9 cellular contexts compared by ENCODE assay signal in genomic region chr15:91855684-91856553, GRCh38. TPM values are rescaled to one million over a fixed set of nuclear protein-coding genes. Genes with fewer than 3 reads are reported as not detected.
A peak's percentile ranks its signal among the peaks of the same experiment; 100 is the strongest.
DNase-seq lines count a peak whose midpoint lies in the region; ATAC-seq, FAIRE-seq and TF ChIP-seq lines count a peak whose summit lies in the region.
"Had no signal": no experiment of that assay in that cellular context is flagged by ENCODE, and none has a peak within 500 bp of the region (broad histone marks: within the 10 kb centered on the region; RNA-seq: fewer than 3 reads in every experiment).

No MANE protein-coding gene starts in this region.

- POLR2A ChIA-PET in GM12878 (lab: Charles Lee): no interaction called here

- intact Hi-C loops in GM12878 (cut with micrococcal nuclease; ENCODE audit: unreplicated experiment): loop anchor here (2.0 to 5.0 kb wide), 3 partner anchors 86 to 554 kb away; no protein-coding TSS in a partner anchor
- intact Hi-C loops in tibial artery (cut with DNase I; ENCODE audit: low total_unique reads): no loop called here

- in situ Hi-C loops in GM12878 (cut with MboI): no loop called here

- TSS peak; percentile 53 for BruUV-seq in GM12878 (replicated peaks; lab: Mats Ljungman, UMichigan)

- no peak overlapping the region for H3K4me2 ChIP-seq in GM12878 (ENCODE audit: control insufficient read depth, insufficient read depth)

- no peak for FAIRE-seq in GM12878 (lab: Jason Lieb, UNC)

- peaks cover 16% of the 10 kb centered on the region for H3K4me1 ChIP-seq in BE2C
- peaks cover 10% of the 10 kb centered on the region for H3K4me1 ChIP-seq in GM12878 (ENCODE audit: control insufficient read depth, insufficient read depth, low read length)
- H3K4me1 ChIP-seq in mononuclear cell (ENCODE audit: insufficient read depth, low read length): peaks cover 84% of the 10 kb centered on the region
- H3K4me1 ChIP-seq in tibial artery: peaks cover 0 to 40% (median 22%) of the 10 kb centered on the region in 4 donors

- no peak overlapping the region for H2AFZ ChIP-seq in GM12878 (ENCODE audit: control insufficient read depth, low read depth, low read length)

- no peaks in the 10 kb centered on the region for H3K79me2 ChIP-seq in GM12878 (ENCODE audit: control insufficient read depth, insufficient read depth, low read length)

- no peaks in the 10 kb centered on the region for H3K9me3 ChIP-seq in BE2C
- no peaks in the 10 kb centered on the region; the same call in 2 of the 3 replicates for H3K9me3 ChIP-seq in GM12878 (replicated peaks; ENCODE audit: control insufficient read depth, insufficient read depth, low read length)
- H3K9me3 ChIP-seq in mononuclear cell (ENCODE audit: low read depth, low read length): no peaks in the 10 kb centered on the region
- no peaks in the 10 kb centered on the region for H3K9me3 ChIP-seq in tibial artery
- H3K9me3 ChIP-seq: HAP-1 had no signal

- no peaks in the 10 kb centered on the region for H4K20me1 ChIP-seq in GM12878 (ENCODE audit: control insufficient read depth, insufficient read depth)

- no peaks in the 10 kb centered on the region; the same call in 1 of the 2 replicates for H3K36me3 ChIP-seq in BE2C
- H3K36me3 ChIP-seq in GM12878 (ENCODE audit: control insufficient read depth in 2 of 2, insufficient read depth in 2 of 2, low read length in 1 of 2): no peaks in the 10 kb centered on the region
- H3K36me3 ChIP-seq in tibial artery: no peaks in the 10 kb centered on the region
- H3K36me3 ChIP-seq: HAP-1 had no signal

- SMC1A ChIA-PET in GM12878 (lab: Charles Lee; ENCODE audit: uncharacterized antibody, unreplicated experiment): no interaction called here

- TF ChIP-seq POLR2A in GM12878 (IDR thresholded peaks at IDR 0.05; ENCODE audit: low read depth, low read length): no peak

- H3K9ac ChIP-seq in GM12878 (ENCODE audit: control insufficient read depth, insufficient read depth, low read length): no peak overlapping the region

- 23% methylated on average over 15 of the region's 15 CpGs for WGBS in GM12878 (ENCODE audit: insufficient coverage, insufficient replicate concordance, low lambda C conversion rate, missing lambda C conversion rate)

- CTCF ChIA-PET in GM12878 (lab: Yijun Ruan, JAX): interaction anchor here (0.6 to 1.2 kb wide), 4 partner anchors 12 to 228 kb away, joined by 3 to 4 read pairs (median 3); no protein-coding TSS in a partner anchor

- peak; percentile 66 to 93; a peak in 3 of 4 replicates for TF ChIP-seq EP300 in GM12878 (IDR thresholded peaks at IDR 0.05; ENCODE audit: borderline replicate concordance in 1 of 2, control insufficient read depth in 1 of 2, low read depth in 2 of 2, low read length in 2 of 2)

- RAD21 ChIA-PET in GM12878 (lab: Charles Lee; ENCODE audit: unreplicated experiment): interaction anchor here (1.0 to 2.4 kb wide), 2 partner anchors 33 to 212 kb away, joined by 3 to 6 read pairs; no protein-coding TSS in a partner anchor

- DNase-seq in BE2C (peak; percentile 47), NCI-H2107 (lab: John Stamatoyannopoulos, UW) (peak; percentile 67), GM12878 (ENCODE audit: low read depth, low spot score) (peak; percentile 33), tibial artery (no peak)
- no peak for DNase-seq in activated CD8-positive, alpha-beta memory T cell treated with anti-CD3 and anti-CD28 coated beads for 24 hours

- H3K27me3 ChIP-seq in BE2C: no peaks in the 10 kb centered on the region
- H3K27me3 ChIP-seq in GM12878 (replicated peaks in 1 of 2; ENCODE audit: control insufficient read depth in 2 of 2, insufficient read depth in 2 of 2, low read length in 1 of 2): peaks cover 0 to 13% of the 10 kb centered on the region in 2 experiments; a peak in 2 of 4 replicates
- H3K27me3 ChIP-seq in mononuclear cell (ENCODE audit: insufficient read depth, low read length): no peaks in the 10 kb centered on the region
- no peaks in the 10 kb centered on the region for H3K27me3 ChIP-seq in tibial artery

- peak; percentile 29 for ATAC-seq in GM19372 (IDR thresholded peaks at IDR 0.05; ENCODE audit: low read depth, unreplicated experiment)
- peak; percentile 60 for ATAC-seq in GM12878
- ATAC-seq in GM21515 (IDR thresholded peaks at IDR 0.05; ENCODE audit: unreplicated experiment): no peak

- TF ChIP-seq RAD21 in GM12878 (IDR thresholded peaks at IDR 0.05; ENCODE audit: insufficient read depth, low read depth, low read length): no peak

- TF ChIP-seq CTCF in BE2C (IDR thresholded peaks at IDR 0.05; ENCODE audit: low read depth, low read length) (peak; percentile 51), GM12878 (IDR thresholded peaks at IDR 0.05 in 2 of 3, conservative IDR thresholded peaks at IDR 0.05 in 1 of 3; ENCODE audit: control insufficient read depth in 2 of 3, extremely low read depth in 1 of 3, insufficient read depth in 1 of 3, low read depth in 3 of 3, low read length in 3 of 3) (no peak), tibial artery (IDR thresholded peaks at IDR 0.05) (no peak)

- H3K27ac ChIP-seq in GM12878 (ENCODE audit: control insufficient read depth, insufficient read depth): no peak overlapping the region
- H3K27ac ChIP-seq in tibial artery: peak overlapping the region in 1 of 2 donors; percentile 16

- H3K4me3 ChIP-seq in BE2C (ENCODE audit: low read depth, low read length) (peak overlapping the region; percentile 60), GM12878 (no peak overlapping the region), mononuclear cell (ENCODE audit: low read length) (peak overlapping the region; percentile 64), tibial artery (no peak overlapping the region)
- H3K4me3 ChIP-seq: HAP-1 had no signal

TF ChIP-seq in GM12878, 131 proteins besides CTCF, POLR2A, EP300 and RAD21 (continues in another document):
- TF ChIP-seq MAX (IDR thresholded peaks at IDR 0.05; ENCODE audit: low read depth, low read length) (no peak), MYC (IDR thresholded peaks at IDR 0.05; ENCODE audit: insufficient read depth, insufficient read length, insufficient replicate concordance, low read length, severe bottlenecking) (no peak), SIN3A (IDR thresholded peaks at IDR 0.05; ENCODE audit: low read depth, low read length) (no peak), NR2C2 (IDR thresholded peaks at IDR 0.05; ENCODE audit: borderline replicate concordance, control insufficient read depth, insufficient read length, low read depth) (no peak), ZBED1 (IDR thresholded peaks at IDR 0.05; ENCODE audit: borderline replicate concordance) (no peak), ZNF207 (IDR thresholded peaks at IDR 0.05; ENCODE audit: borderline replicate concordance) (no peak), HDAC2 (IDR thresholded peaks at IDR 0.05) (no peak), MEF2A (IDR thresholded peaks at IDR 0.05; ENCODE audit: insufficient read depth, low read depth, low read length) (peak; percentile 70; the same call in 1 of the 2 replicates), STAT3 (IDR thresholded peaks at IDR 0.05; ENCODE audit: low read depth, low read length) (no peak)
- TF ChIP-seq, protein P1, sequence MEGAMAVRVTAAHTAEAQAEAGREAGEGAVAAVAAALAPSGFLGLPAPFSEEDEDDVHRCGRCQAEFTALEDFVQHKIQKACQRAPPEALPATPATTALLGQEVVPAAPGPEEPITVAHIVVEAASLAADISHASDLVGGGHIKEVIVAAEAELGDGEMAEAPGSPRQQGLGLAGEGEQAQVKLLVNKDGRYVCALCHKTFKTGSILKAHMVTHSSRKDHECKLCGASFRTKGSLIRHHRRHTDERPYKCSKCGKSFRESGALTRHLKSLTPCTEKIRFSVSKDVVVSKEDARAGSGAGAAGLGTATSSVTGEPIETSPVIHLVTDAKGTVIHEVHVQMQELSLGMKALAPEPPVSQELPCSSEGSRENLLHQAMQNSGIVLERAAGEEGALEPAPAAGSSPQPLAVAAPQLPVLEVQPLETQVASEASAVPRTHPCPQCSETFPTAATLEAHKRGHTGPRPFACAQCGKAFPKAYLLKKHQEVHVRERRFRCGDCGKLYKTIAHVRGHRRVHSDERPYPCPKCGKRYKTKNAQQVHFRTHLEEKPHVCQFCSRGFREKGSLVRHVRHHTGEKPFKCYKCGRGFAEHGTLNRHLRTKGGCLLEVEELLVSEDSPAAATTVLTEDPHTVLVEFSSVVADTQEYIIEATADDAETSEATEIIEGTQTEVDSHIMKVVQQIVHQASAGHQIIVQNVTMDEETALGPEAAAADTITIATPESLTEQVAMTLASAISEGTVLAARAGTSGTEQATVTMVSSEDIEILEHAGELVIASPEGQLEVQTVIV (IDR thresholded peaks at IDR 0.05; ENCODE audit: borderline replicate concordance, partially characterized antibody): no peak

RNA-seq across cellular contexts. Expression of gene SLCO3A1, which starts 2.4 kb away (rescaled TPM):
- 42.5 TPM for polyA plus RNA-seq in BE2C (2012; ENCODE audit: insufficient read depth, insufficient read length, low read depth)
- 3.7 and 6.7 TPM in 2 replicates for total RNA-seq in GM12878 (2013; cell fraction: nucleolus; rRNA removed)
- 0.23 and 0.27 TPM in 2 replicates for total RNA-seq in GM12878 (2014; rRNA removed)
- total RNA-seq in GM12878 (2014; rRNA removed; fragmentation: Illumina TruSeq; extraction: Trizol): 0.22 and 0.32 TPM in 2 replicates
- total RNA-seq in GM12878 (2021): 0.80 and 1.1 TPM in 2 replicates
- polyA plus RNA-seq in GM12878 (2011; ENCODE audit: low read depth): not detected
- polyA plus RNA-seq in GM12878 (2011; rRNA removed): 2.5 and 5.9 TPM in 2 replicates
- 9.8 and 14.1 TPM in 2 replicates for polyA plus RNA-seq in GM12878 (2011; cell fraction: cytosol; rRNA removed)
- polyA plus RNA-seq in GM12878 (2011; cell fraction: nucleus; rRNA removed): 16.1 and 17.5 TPM in 2 replicates
- 0.07 TPM in 1 of 2 replicates, not detected in the other for polyA plus RNA-seq in GM12878 (2012)
- 0.28 TPM in 1 of 2 replicates, not detected in the other for polyA plus RNA-seq in GM12878 (2014; fragmentation: Illumina TruSeq; extraction: Trizol)
- polyA plus RNA-seq in GM12878 (2014; fragmentation: Nextera tagmentation; extraction: Ambion mirVana): under 1 TPM; 0.05 to 0.35 TPM
- polyA plus RNA-seq in GM12878 (2014; rRNA removed): 0.22 and 0.23 TPM in 2 replicates
- polyA plus RNA-seq in GM12878 (2016; fragmentation: Nextera tagmentation; extraction: Ambion mirVana): under 1 TPM; 0.35 to 0.79 TPM
- polyA minus RNA-seq in GM12878 (2011; rRNA and poly(A)+ RNA removed): 20.2 and 26.3 TPM in 2 replicates
- 2.4 and 6.5 TPM in 2 replicates for polyA minus RNA-seq in GM12878 (2011; cell fraction: cytosol; rRNA and poly(A)+ RNA removed)
- 11.8 and 20.2 TPM in 2 replicates for polyA minus RNA-seq in GM12878 (2011; cell fraction: nucleus; rRNA and poly(A)+ RNA removed)
- 17.7 TPM for total RNA-seq in mononuclear cell

Comparison
In these comparisons a context has a peak if more than half of its experiments do, and no peak if none do; other contexts are left out.
1. DNase-seq: peak in BE2C (single experiment), NCI-H2107 (single experiment) and GM12878 (single experiment); none in tibial artery (0 of 2) and activated CD8-positive, alpha-beta memory T cell treated with anti-CD3 and anti-CD28 coated beads for 24 hours (single experiment).
2. H3K4me3 ChIP-seq: peak in BE2C (single experiment) and mononuclear cell (single experiment); none in GM12878 (single experiment) and tibial artery (0 of 2).